24 cellular contexts compared by ENCODE assay signal in genomic region chr3:152391671-152392070, GRCh38.
DNase-seq lines count a peak whose midpoint lies in the region; ATAC-seq and TF ChIP-seq lines count a peak whose summit lies in the region.
"Had no signal": no experiment of that assay in that cellular context is flagged by ENCODE, and none has a peak within 500 bp of the region (broad histone marks: within the 10 kb centered on the region; RNA-seq: fewer than 3 reads in every experiment).

No MANE protein-coding gene starts in this region.

- peak overlapping the region in 1 of 4 donors; percentile 22 for H3K4me3 Mint-ChIP-seq in CD4-positive, CD25-positive, alpha-beta regulatory T cell
- no peak overlapping the region for H3K4me3 Mint-ChIP-seq in H9
- no peak overlapping the region for H3K4me3 Mint-ChIP-seq in nephron
- H3K4me3 Mint-ChIP-seq in activated CD4-positive, alpha-beta memory T cell treated with anti-CD3 and anti-CD28 coated beads for 36 hours = no peak overlapping the region
- H3K4me3 Mint-ChIP-seq: activated B cell treated with CpG ODN at 0.5 μM for 24 hours had no signal

- H3K4me1 Mint-ChIP-seq in CD4-positive, CD25-positive, alpha-beta regulatory T cell = peaks cover 47 to 85% (median 68%) of the 10 kb centered on the region in 4 donors
- H3K4me1 Mint-ChIP-seq in H9 (peaks cover 31 to 32% of the 10 kb centered on the region in 2 experiments), nephron (peaks cover 41% of the 10 kb centered on the region)
- H3K4me1 Mint-ChIP-seq in activated CD4-positive, alpha-beta memory T cell treated with anti-CD3 and anti-CD28 coated beads for 36 hours (ENCODE audit: low read depth) = peaks cover 67% of the 10 kb centered on the region

- no peaks in the 10 kb centered on the region for H3K23me2 ChIP-seq in H9 (ENCODE audit: insufficient read length, low read depth, low read length, poor library complexity, severe bottlenecking)

- H2BK120ac ChIP-seq in H9 (ENCODE audit: low read depth, low read length, poor library complexity, severe bottlenecking) = no peak overlapping the region

- peaks cover 51% of the 10 kb centered on the region for H3K4me1 ChIP-seq in CD4-positive, CD25-positive, alpha-beta regulatory T cell (ENCODE audit: control insufficient read depth, insufficient read depth, low read length, poor library complexity, severe bottlenecking)
- H3K4me1 ChIP-seq in H9 (ENCODE audit: insufficient read depth, low read length) (peaks cover 2% of the 10 kb centered on the region; the same call in 1 of the 2 replicates), esophagus muscularis mucosa (peaks cover 81 to 100% (median 94%) of the 10 kb centered on the region in 4 donors)

- H3K36me3 Mint-ChIP-seq in CD4-positive, CD25-positive, alpha-beta regulatory T cell = peaks cover 46% of the 10 kb centered on the region
- H3K36me3 Mint-ChIP-seq in H9 (ENCODE audit: insufficient read depth in 1 of 3, low read depth in 3 of 3) (peaks cover 0 to 4% (median 0%) of the 10 kb centered on the region in 3 experiments; a peak in 2 of 7 replicates), nephron (ENCODE audit: low read depth) (peaks cover 11% of the 10 kb centered on the region)
- peaks cover 28% of the 10 kb centered on the region for H3K36me3 Mint-ChIP-seq in activated CD4-positive, alpha-beta memory T cell treated with anti-CD3 and anti-CD28 coated beads for 36 hours

- no peak overlapping the region for H3K4me2 ChIP-seq in H9 (ENCODE audit: insufficient read depth, insufficient read length, low read length)

- no peak overlapping the region for H2BK15ac ChIP-seq in H9 (ENCODE audit: low read depth, low read length)

- TF ChIP-seq CTCF in H9 (conservative IDR thresholded peaks at IDR 0.05) (no peak), esophagus muscularis mucosa (IDR thresholded peaks at IDR 0.05) (no peak), nephron (IDR thresholded peaks at IDR 0.05; ENCODE audit: unreplicated experiment in 3 of 3) (no peak)

- H3K27me3 ChIP-seq in CD4-positive, CD25-positive, alpha-beta regulatory T cell (ENCODE audit: control insufficient read depth, insufficient read depth, low read length) = no peaks in the 10 kb centered on the region
- H3K27me3 ChIP-seq in H9 (ENCODE audit: insufficient read depth, low read length) = no peaks in the 10 kb centered on the region
- H3K27me3 ChIP-seq in esophagus muscularis mucosa = no peaks in the 10 kb centered on the region
- H3K27me3 ChIP-seq: SJSA1 had no signal

- H3K9me3 ChIP-seq in CD4-positive, CD25-positive, alpha-beta regulatory T cell (ENCODE audit: control insufficient read depth in 2 of 2, low read length in 2 of 2) = no peaks in the 10 kb centered on the region
- H3K9me3 ChIP-seq in H9 (ENCODE audit: control insufficient read depth, low read depth, low read length) = no peaks in the 10 kb centered on the region
- H3K9me3 ChIP-seq in esophagus muscularis mucosa = no peaks in the 10 kb centered on the region
- H3K9me3 ChIP-seq: HAP-1, SJSA1 had no signal

- no peak overlapping the region for H4K8ac ChIP-seq in H9 (replicated peaks; ENCODE audit: insufficient read length, low read depth, low read length)

- peaks cover 54% of the 10 kb centered on the region for H3K36me3 ChIP-seq in CD4-positive, CD25-positive, alpha-beta regulatory T cell (ENCODE audit: control insufficient read depth, insufficient read depth, low read length)
- no peaks in the 10 kb centered on the region for H3K36me3 ChIP-seq in esophagus muscularis mucosa
- H3K36me3 ChIP-seq: HAP-1 had no signal

- H2BK12ac ChIP-seq in H9 (ENCODE audit: insufficient read length, low read depth, low read length) = no peak overlapping the region

- H3K23ac ChIP-seq in H9 (ENCODE audit: insufficient read length, low read depth, low read length) = no peak overlapping the region

- CTCF ChIA-PET in activated CD4-positive, alpha-beta memory T cell treated with anti-CD3 and anti-CD28 coated beads for 36 hours (lab: Charles Lee) = no interaction called here

- H3K27ac ChIP-seq in CD4-positive, CD25-positive, alpha-beta regulatory T cell (ENCODE audit: insufficient read depth, low read length, poor library complexity, severe bottlenecking) = peak overlapping the region; percentile 41
- H3K27ac ChIP-seq in H9 (ENCODE audit: insufficient read length, low read depth, low read length) (no peak overlapping the region), esophagus muscularis mucosa (replicated peaks in 1 of 4) (peak overlapping the region; percentile 55 to 79 (median 68))

- no peak overlapping the region for H3T11ph ChIP-seq in H9 (ENCODE audit: low read length)

- H4K5ac ChIP-seq in H9 (ENCODE audit: insufficient read length, low read depth, low read length) = no peak overlapping the region

- H3K9me3 Mint-ChIP-seq in CD4-positive, CD25-positive, alpha-beta regulatory T cell = peaks cover 0 to 1% (median 0%) of the 10 kb centered on the region in 7 donors
- no peaks in the 10 kb centered on the region for H3K9me3 Mint-ChIP-seq in H9
- H3K9me3 Mint-ChIP-seq in nephron = no peaks in the 10 kb centered on the region
- peaks cover 4% of the 10 kb centered on the region for H3K9me3 Mint-ChIP-seq in activated CD4-positive, alpha-beta memory T cell treated with anti-CD3 and anti-CD28 coated beads for 36 hours
- H3K9me3 Mint-ChIP-seq: activated B cell treated with CpG ODN at 0.5 μM for 24 hours had no signal

- ATAC-seq in CD4-positive, CD25-positive, alpha-beta regulatory T cell (ENCODE audit: low read depth in 2 of 2) = no peak
- no peak for ATAC-seq in GM18505 (IDR thresholded peaks at IDR 0.05; ENCODE audit: unreplicated experiment)
- ATAC-seq: PC-3 had no signal

- H3K9ac ChIP-seq in H9 (ENCODE audit: extremely low read depth, insufficient read length, low read length) = no peak overlapping the region

- H2AK5ac ChIP-seq in H9 (ENCODE audit: insufficient read length, low read length) = no peak overlapping the region

- POLR2A ChIA-PET in activated CD4-positive, alpha-beta memory T cell treated with anti-CD3 and anti-CD28 coated beads for 36 hours (lab: Charles Lee) = no interaction called here

- no peak overlapping the region for H2BK20ac ChIP-seq in H9 (ENCODE audit: low read depth, low read length, poor library complexity, severe bottlenecking)

- no peak for TF ChIP-seq EP300 in esophagus muscularis mucosa (IDR thresholded peaks at IDR 0.05)

- no peak overlapping the region for H3K4ac ChIP-seq in H9 (ENCODE audit: low read depth, low read length)

- no peaks in the 10 kb centered on the region for H4K20me1 ChIP-seq in H9 (ENCODE audit: control insufficient read depth, insufficient read depth, insufficient read length)

- H3K56ac ChIP-seq in H9 (ENCODE audit: insufficient read length, low read depth, low read length) = no peak overlapping the region

- no peaks in the 10 kb centered on the region for H3K27me3 Mint-ChIP-seq in CD4-positive, CD25-positive, alpha-beta regulatory T cell
- no peaks in the 10 kb centered on the region for H3K27me3 Mint-ChIP-seq in H9 (ENCODE audit: low read depth)
- no peaks in the 10 kb centered on the region for H3K27me3 Mint-ChIP-seq in nephron (ENCODE audit: low read depth)
- no peaks in the 10 kb centered on the region for H3K27me3 Mint-ChIP-seq in activated CD4-positive, alpha-beta memory T cell treated with anti-CD3 and anti-CD28 coated beads for 36 hours
- H3K27me3 Mint-ChIP-seq: activated B cell treated with CpG ODN at 0.5 μM for 24 hours had no signal

- no peak for TF ChIP-seq POLR2A in esophagus muscularis mucosa (IDR thresholded peaks at IDR 0.05; ENCODE audit: low read depth)
- no peak for TF ChIP-seq POLR2A in GM18505 (IDR thresholded peaks at IDR 0.05; ENCODE audit: borderline replicate concordance, extremely low read depth, insufficient read depth, insufficient read length)

- H3K18ac ChIP-seq in H9 (ENCODE audit: insufficient read length, low read depth, low read length) = no peak overlapping the region

- H2BK5ac ChIP-seq in H9 (ENCODE audit: insufficient read length, low read length) = no peak overlapping the region

- intact Hi-C loops in esophagus muscularis mucosa (cut with DNase I) = no loop called here
- intact Hi-C loops in activated CD4-positive, alpha-beta memory T cell treated with anti-CD3 and anti-CD28 coated beads for 36 hours (cut with micrococcal nuclease) = no loop called here

- H3K79me2 ChIP-seq in H9 (ENCODE audit: insufficient read depth, low read length) = peaks cover 5% of the 10 kb centered on the region; the same call in 1 of the 2 replicates

- no peaks in the 10 kb centered on the region for H3K79me1 ChIP-seq in H9 (ENCODE audit: insufficient read depth, low read depth, low read length, poor library complexity, severe bottlenecking)

- peak overlapping the region in 1 of 3 donors; percentile 59 for H3K27ac Mint-ChIP-seq in CD4-positive, CD25-positive, alpha-beta regulatory T cell
- H3K27ac Mint-ChIP-seq in H9 (peak overlapping the region in 2 of 3 experiments; percentile 40 to 70; a peak in 1 of 7 replicates), nephron (peak overlapping the region in 2 of 3 experiments; percentile 21 to 27)
- H3K27ac Mint-ChIP-seq in activated CD4-positive, alpha-beta memory T cell treated with anti-CD3 and anti-CD28 coated beads for 36 hours = no peak overlapping the region
- H3K27ac Mint-ChIP-seq: activated B cell treated with CpG ODN at 0.5 μM for 24 hours had no signal

- no peak overlapping the region for H2AFZ ChIP-seq in H9 (ENCODE audit: low read length)

- DNase-seq in CD4-positive, CD25-positive, alpha-beta regulatory T cell = no peak
- DNase-seq in H9 (no peak), esophagus muscularis mucosa (ENCODE audit: extremely low spot score) (no peak), T-helper 1 cell (no peak)
- no peak for DNase-seq in activated CD4-positive, alpha-beta memory T cell treated with anti-CD3 and anti-CD28 coated beads for 36 hours
- no peak for DNase-seq in stimulated activated CD4-positive, alpha-beta T cell treated with anti-CD3 and anti-CD28 coated beads, Interleukin-15, amount 100 ng/mL, for 24 hours
- DNase-seq: activated B cell treated with CpG ODN at 0.5 μM for 24 hours; amniotic stem cell; dermis blood vessel endothelial cell; DMS79 treated with DMSO at 0.1 percent for 48 hours; KG1; mammary epithelial cell; MV-4-11; NCI-H187; NCI-H748 treated with DMSO at 0.1 percent for 48 hours; PC-3; posterior cingulate gyrus; stimulated activated CD4-positive, alpha-beta T cell treated with anti-CD3 and anti-CD28 coated beads, Interleukin-2, amount 100 ng/mL, for 24 hours; stimulated activated naive CD4-positive, alpha-beta T cell treated with Interleukin-2 at 50 U/mL for 16 hours; T-helper 9 cell had no signal

- no CpG with 5 or more reads among the region's 1 CpG for WGBS in H9 (ENCODE audit: extremely low coverage, insufficient read length, low lambda C conversion rate)
- WGBS in esophagus muscularis mucosa = 46% methylated on average over 1 of the region's 1 CpG

- no peak overlapping the region for H3K14ac ChIP-seq in H9 (ENCODE audit: insufficient read depth, low read length)

- H4K91ac ChIP-seq in H9 (ENCODE audit: insufficient read length, low read depth, low read length) = no peak overlapping the region

- no peak overlapping the region for H3K4me3 ChIP-seq in CD4-positive, CD25-positive, alpha-beta regulatory T cell (ENCODE audit: low read depth, low read length)
- H3K4me3 ChIP-seq in esophagus muscularis mucosa = no peak overlapping the region
- H3K4me3 ChIP-seq: HAP-1, SJSA1 had no signal
